In genomic region chr19:10332965-10333757, GRCh38 we compare ENCODE assay signal across 8 cellular contexts. TPM values are rescaled to one million over a fixed set of nuclear protein-coding genes. Genes with fewer than 3 reads are reported as not detected.
DNase-seq lines count a peak whose midpoint lies in the region; ATAC-seq and TF ChIP-seq lines count a peak whose summit lies in the region.

RAVER1 (minus strand) TSS chr19:10333529; CDS start chr19:10333507, 22 bp downstream.

- H3K79me2 ChIP-seq in OCI-LY3 (ENCODE audit: low read length) = peaks cover 57% of the 10 kb centered on the region

- H4K20me1 ChIP-seq in OCI-LY3 (ENCODE audit: insufficient read depth, low read length) = peaks cover 19% of the 10 kb centered on the region

- no peaks in the 10 kb centered on the region for H3K9me3 Mint-ChIP-seq in mesothelial cell of epicardium

- H3K4me3 ChIP-seq in OCI-LY3 (ENCODE audit: low read length) = peak within 1 kb of the TSS; percentile 93

- H3K4me3 Mint-ChIP-seq in mesothelial cell of epicardium = peak within 1 kb of the TSS; percentile 96

- H3K27me3 ChIP-seq in OCI-LY3 (ENCODE audit: low read depth, low read length) = no peaks in the 10 kb centered on the region

- peaks cover 46% of the 10 kb centered on the region for H3K36me3 ChIP-seq in OCI-LY3 (replicated peaks; ENCODE audit: low read depth, low read length)

- peaks cover 23% of the 10 kb centered on the region for H3K4me1 Mint-ChIP-seq in mesothelial cell of epicardium

- in situ Hi-C loops in endometrial microvascular endothelial cells (cut with HindIII; ENCODE audit: inconsistent ontology term, low pct_unique_long_range_greater_than_20kb, low sequenced_read_pairs) = no loop called here

- no peaks in the 10 kb centered on the region for H3K9me3 ChIP-seq in OCI-LY3 (ENCODE audit: insufficient read depth, low read length)

- TF ChIP-seq CTCF in OCI-LY3 (IDR thresholded peaks at IDR 0.05; ENCODE audit: low read depth, low read length) = no peak
- no peak for TF ChIP-seq CTCF in mesothelial cell of epicardium (IDR thresholded peaks at IDR 0.05; ENCODE audit: unreplicated experiment)

- peak within 1 kb of the TSS; percentile 83 for H3K27ac ChIP-seq in OCI-LY3 (ENCODE audit: low read length)

- H3K27ac Mint-ChIP-seq in mesothelial cell of epicardium = peak within 1 kb of the TSS; percentile 97

- H3K27me3 Mint-ChIP-seq in mesothelial cell of epicardium (ENCODE audit: low read depth) = no peaks in the 10 kb centered on the region

- peaks cover 23% of the 10 kb centered on the region for H3K4me1 ChIP-seq in OCI-LY3 (ENCODE audit: low read length)

- peak; percentile 80 for ATAC-seq in GM21528 (IDR thresholded peaks at IDR 0.05; ENCODE audit: low FRiP score, unreplicated experiment)

- DNase-seq in DMS 273 treated with DMSO at 0.1 percent for 48 hours (lab: John Stamatoyannopoulos, UW) (peak; percentile 79), HuH-7.5 (ENCODE audit: low spot score) (peak; percentile 98), mesothelial cell of epicardium (ENCODE audit: low spot score in 2 of 2, unreplicated experiment in 2 of 2) (peak; percentile 97)
- DNase-seq in activated CD8-positive, alpha-beta memory T cell treated with anti-CD3 and anti-CD28 coated beads, Interleukin-2, amount 50 U/mL, for 4 hours = peak; percentile 98
- peak; percentile 96 to 98 for DNase-seq in stimulated activated CD8-positive, alpha-beta memory T cell treated with anti-CD3 and anti-CD28 coated beads, Interleukin-15, amount 100 ng/mL, for 4 hours (ENCODE audit: low read depth in 2 of 2)

- H3K4me2 ChIP-seq in OCI-LY3 (ENCODE audit: low read length) = peak within 1 kb of the TSS; percentile 99

- H2AFZ ChIP-seq in OCI-LY3 (ENCODE audit: low read depth, low read length) = peak within 1 kb of the TSS; percentile 44; the same call in 1 of the 2 replicates

- peak within 1 kb of the TSS; percentile 87 for H3K9ac ChIP-seq in OCI-LY3 (ENCODE audit: low read length)

- H3K36me3 Mint-ChIP-seq in mesothelial cell of epicardium = peaks cover 3% of the 10 kb centered on the region

RNA-seq across cellular contexts. Expression of gene RAVER1, which starts in this region (rescaled TPM):
- total RNA-seq in endometrial microvascular endothelial cells (ENCODE audit: inconsistent ontology term) = 28.1 TPM
- total RNA-seq in mesothelial cell of epicardium = 51.1 to 55.7 TPM (median 52.4 TPM) in 3 replicates

Comparison
In these comparisons a context has a peak if more than half of its experiments do, and no peak if none do; other contexts are left out.
1. Peak in every context shown above with its lines: DNase-seq, ATAC-seq, H3K4me3 ChIP-seq and H3K27ac ChIP-seq.